In genomic region chr16:2515180-2515803, GRCh38 we compare ENCODE assay signal across 6 cellular contexts. TPM values are rescaled to one million over a fixed set of nuclear protein-coding genes. Genes with fewer than 3 reads are reported as not detected.
DNase-seq lines count a peak whose midpoint lies in the region; ATAC-seq and TF ChIP-seq lines count a peak whose summit lies in the region.

No MANE protein-coding gene starts in this region.

- WGBS in heart right ventricle, 2 donors = 26 to 30% methylated on average over 13 of the region's 13 CpGs
- 13 to 19% methylated on average over 11 to 13 of the region's 13 CpGs for WGBS in tibial nerve, 2 donors

- no peak for TF ChIP-seq POLR2A in tibial nerve (IDR thresholded peaks at IDR 0.05)

- H3K4me1 ChIP-seq in heart right ventricle (peaks cover 45 to 83% (median 63%) of the 10 kb centered on the region in 9 donors), tibial nerve (peaks cover 0 to 77% (median 57%) of the 10 kb centered on the region in 4 donors)

- H3K9me3 ChIP-seq in heart right ventricle (no peaks in the 10 kb centered on the region), tibial nerve (no peaks in the 10 kb centered on the region)

- H3K4me3 ChIP-seq in heart right ventricle (peak overlapping the region; percentile 84 to 100 (median 96)), tibial nerve (peak overlapping the region; percentile 77 to 99 (median 94))

- intact Hi-C loops in heart right ventricle (cut with DNase I) = no loop called here

- peak overlapping the region in 9 of 10 donors; percentile 84 to 99 (median 97) for H3K27ac ChIP-seq in heart right ventricle
- peak overlapping the region; percentile 92 to 100 (median 98) for H3K27ac ChIP-seq in tibial nerve

- H3K36me3 ChIP-seq in heart right ventricle = peaks cover 0 to 10% (median 0%) of the 10 kb centered on the region in 9 donors
- peaks cover 0 to 11% (median 0%) of the 10 kb centered on the region in 3 donors for H3K36me3 ChIP-seq in tibial nerve

- TF ChIP-seq CTCF in heart right ventricle (IDR thresholded peaks at IDR 0.05) = no peak
- TF ChIP-seq CTCF in tibial nerve (IDR thresholded peaks at IDR 0.05) = no peak

- H3K27me3 ChIP-seq in heart right ventricle (no peaks in the 10 kb centered on the region), tibial nerve (no peaks in the 10 kb centered on the region)

- no peak for TF ChIP-seq EP300 in tibial nerve (IDR thresholded peaks at IDR 0.05)

- peak; percentile 64 for DNase-seq in activated effector memory CD4-positive, alpha-beta T cell treated with anti-CD3 and anti-CD28 coated beads, Interleukin-2, amount 50 U/mL, for 16 hours
- no peak for DNase-seq in activated effector memory CD4-positive, alpha-beta T cell treated with Interleukin-2 at 50 U/mL for 16 hours
- DNase-seq in heart right ventricle (peak; percentile 9 to 11), tibial nerve (ENCODE audit: low spot score in 2 of 2) (no peak), medulla oblongata (ENCODE audit: extremely low spot score) (no peak)
- no peak for DNase-seq in effector CD8-positive, alpha-beta T cell (lab: John Stamatoyannopoulos, UW)

- no peak for ATAC-seq in heart right ventricle

RNA-seq across cellular contexts. Expression of gene ATP6V0C, which starts 1.5 kb away (rescaled TPM):
- total RNA-seq in heart right ventricle (100 to 1,000 TPM; 104 to 209 (median 130) TPM), tibial nerve (10 to 100 TPM; 48.1 to 73.0 (median 61.1) TPM)
- 100 to 1,000 TPM in 1 of 2 donors, 10 to 100 TPM in 1; 58.5 to 243 TPM for polyA plus RNA-seq in heart right ventricle

RNA-seq across cellular contexts. Expression of gene AMDHD2, which starts 4.9 kb away (rescaled TPM):
- total RNA-seq in heart right ventricle (10 to 100 TPM in 5 of 10 donors, 1 to 10 TPM in 5; 7.1 to 20.1 (median 9.4) TPM), tibial nerve (10 to 100 TPM; 40.4 to 64.5 (median 55.2) TPM)
- polyA plus RNA-seq in heart right ventricle = 10 to 100 TPM; 12.2 to 20.8 TPM

RNA-seq across cellular contexts. Expression of gene CEMP1, which starts 15.9 kb away (rescaled TPM):
- total RNA-seq in heart right ventricle (not detected), tibial nerve (not detected)
- polyA plus RNA-seq in heart right ventricle = under 1 TPM; 0.20 to 0.44 TPM

RNA-seq across cellular contexts. Expression of gene PDPK1, which starts 22.5 kb away (rescaled TPM):
- 10 to 100 TPM; 31.3 to 47.7 (median 38.3) TPM for total RNA-seq in heart right ventricle
- 10 to 100 TPM; 11.0 to 17.4 TPM for polyA plus RNA-seq in heart right ventricle
- total RNA-seq in tibial nerve = 10 to 100 TPM; 28.6 to 41.7 (median 32.4) TPM

RNA-seq across cellular contexts. Expression of gene TBC1D24, which starts 40.4 kb away (rescaled TPM):
- total RNA-seq in heart right ventricle (10 to 100 TPM in 4 of 10 donors, 1 to 10 TPM in 6; 6.2 to 14.9 (median 9.2) TPM), tibial nerve (10 to 100 TPM; 12.0 to 18.3 (median 16.3) TPM)
- 1 to 10 TPM; 3.4 to 5.4 TPM for polyA plus RNA-seq in heart right ventricle

Comparison
In these comparisons a context has a peak if more than half of its experiments do, and no peak if none do; other contexts are left out.
1. DNase-seq: peak in activated effector memory CD4-positive, alpha-beta T cell treated with anti-CD3 and anti-CD28 coated beads, Interleukin-2, amount 50 U/mL, for 16 hours (single experiment) and heart right ventricle (2 of 2); none in activated effector memory CD4-positive, alpha-beta T cell treated with Interleukin-2 at 50 U/mL for 16 hours (single experiment), tibial nerve (0 of 2), medulla oblongata (single experiment) and effector CD8-positive, alpha-beta T cell (single experiment).